ENCODE assay signal across 12 cellular contexts in the genomic region with DNA sequence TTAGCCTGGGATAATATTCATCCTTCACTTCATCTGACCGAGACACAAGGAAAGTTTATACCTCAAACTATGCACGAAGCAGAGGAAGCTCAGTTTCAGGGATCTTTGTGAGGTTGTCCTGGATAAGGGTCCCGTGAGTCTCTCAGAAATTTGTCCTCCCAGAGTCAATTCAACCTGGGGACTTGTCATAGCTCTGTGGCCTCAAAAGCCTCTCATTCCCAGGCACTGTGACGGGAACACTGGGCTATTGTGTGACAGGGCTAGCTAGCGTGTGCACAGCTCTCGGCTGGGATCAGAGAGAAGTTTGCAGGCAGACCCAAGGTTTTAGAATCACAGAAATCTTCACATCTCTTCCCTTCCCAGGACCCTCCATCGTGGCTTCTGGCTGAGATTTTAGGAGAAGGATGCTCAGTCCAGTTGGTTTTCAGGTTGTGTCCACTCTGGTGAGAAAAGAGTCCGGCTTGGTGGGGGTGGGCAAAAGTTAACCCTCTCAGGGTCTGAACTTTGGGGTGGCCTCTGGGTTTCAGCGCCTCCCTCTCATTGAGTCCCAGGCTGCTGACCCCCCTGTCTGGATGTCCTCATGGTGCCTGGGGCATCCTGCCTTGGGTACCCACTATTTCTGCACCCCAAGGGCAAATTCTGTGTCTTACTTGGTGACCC. TPM values are rescaled to one million over a fixed set of nuclear protein-coding genes. Genes with fewer than 3 reads are reported as not detected.
DNase-seq lines count a peak whose midpoint lies in the region; ATAC-seq, FAIRE-seq and TF ChIP-seq lines count a peak whose summit lies in the region.
"Had no signal": no experiment of that assay in that cellular context is flagged by ENCODE, and none has a peak within 500 bp of the region (broad histone marks: within the 10 kb centered on the region; RNA-seq: fewer than 3 reads in every experiment).

No MANE protein-coding gene starts in this region.

- H3K9me3 Mint-ChIP-seq in activated T-helper 2 cell treated with anti-CD3 and anti-CD28 coated beads, Interferon-gamma antibody, Interleukin-2, Interleukin-4, amounts not matched to agents 10 μg/mL and 5 μg/mL and 100 μg/mL, durations not matched to agents 14 hours and 24 hours and 36 hours, result no peaks in the 10 kb centered on the region

- H3K27me3 ChIP-seq in heart left ventricle (no peaks in the 10 kb centered on the region), foreskin keratinocyte (no peaks in the 10 kb centered on the region), upper lobe of left lung (no peaks in the 10 kb centered on the region), pancreas (no peaks in the 10 kb centered on the region)

- no peak overlapping the region for H3K4me3 Mint-ChIP-seq in activated T-helper 2 cell treated with anti-CD3 and anti-CD28 coated beads, Interferon-gamma antibody, Interleukin-2, Interleukin-4, amounts not matched to agents 10 μg/mL and 5 μg/mL and 100 μg/mL, durations not matched to agents 14 hours and 24 hours and 36 hours (ENCODE audit: low read depth)

- TF ChIP-seq EP300 in upper lobe of left lung (IDR thresholded peaks at IDR 0.05), result no peak

- no peaks in the 10 kb centered on the region for H3K27me3 Mint-ChIP-seq in activated T-helper 2 cell treated with anti-CD3 and anti-CD28 coated beads, Interferon-gamma antibody, Interleukin-2, Interleukin-4, amounts not matched to agents 10 μg/mL and 5 μg/mL and 100 μg/mL, durations not matched to agents 14 hours and 24 hours and 36 hours (ENCODE audit: low read depth)

- TF ChIP-seq CTCF in heart left ventricle (IDR thresholded peaks at IDR 0.05), result no peak
- TF ChIP-seq CTCF in foreskin keratinocyte (conservative IDR thresholded peaks at IDR 0.05), result no peak
- no peak for TF ChIP-seq CTCF in upper lobe of left lung (IDR thresholded peaks at IDR 0.05)
- no peak for TF ChIP-seq CTCF in foreskin fibroblast (IDR thresholded peaks at IDR 0.05; ENCODE audit: low read depth, low read length)
- no peak for TF ChIP-seq CTCF in pancreas (IDR thresholded peaks at IDR 0.05)

- peaks cover 42% of the 10 kb centered on the region for H3K4me1 Mint-ChIP-seq in activated T-helper 2 cell treated with anti-CD3 and anti-CD28 coated beads, Interferon-gamma antibody, Interleukin-2, Interleukin-4, amounts not matched to agents 10 μg/mL and 5 μg/mL and 100 μg/mL, durations not matched to agents 14 hours and 24 hours and 36 hours (ENCODE audit: low read depth)

- WGBS in heart left ventricle, 4 donors, result 70 to 79% (median 75%) methylated on average over 6 to 9 of the region's 9 CpGs
- WGBS in upper lobe of left lung, 2 donors, result 82 to 88% methylated on average over 8 to 9 of the region's 9 CpGs
- WGBS in pancreas, 2 donors, result 62 to 71% methylated on average over 9 of the region's 9 CpGs

- peaks cover 4% of the 10 kb centered on the region for H3K36me3 Mint-ChIP-seq in activated T-helper 2 cell treated with anti-CD3 and anti-CD28 coated beads, Interferon-gamma antibody, Interleukin-2, Interleukin-4, amounts not matched to agents 10 μg/mL and 5 μg/mL and 100 μg/mL, durations not matched to agents 14 hours and 24 hours and 36 hours (ENCODE audit: low read depth)

- H3K27ac ChIP-seq in heart left ventricle (peak overlapping the region in 9 of 12 donors; percentile 66 to 90 (median 81)), foreskin keratinocyte (peak overlapping the region; percentile 72), upper lobe of left lung (peak overlapping the region in 3 of 4 donors; percentile 6 to 44 (median 35)), pancreas (no peak overlapping the region)
- H3K27ac ChIP-seq: parathyroid adenoma had no signal

- H3K27ac Mint-ChIP-seq in activated T-helper 2 cell treated with anti-CD3 and anti-CD28 coated beads, Interferon-gamma antibody, Interleukin-2, Interleukin-4, amounts not matched to agents 10 μg/mL and 5 μg/mL and 100 μg/mL, durations not matched to agents 14 hours and 24 hours and 36 hours, result no peak overlapping the region

- ATAC-seq in heart left ventricle (no peak), Right ventricle myocardium superior (ENCODE audit: poor library complexity) (no peak), foreskin keratinocyte (no peak), upper lobe of left lung (ENCODE audit: low FRiP score in 2 of 2) (no peak), pancreas (no peak)

- no peak for TF ChIP-seq POLR2A in heart left ventricle (IDR thresholded peaks at IDR 0.05)
- no peak for TF ChIP-seq POLR2A in upper lobe of left lung (IDR thresholded peaks at IDR 0.05)

- H3K9me3 ChIP-seq in heart left ventricle (no peaks in the 10 kb centered on the region), upper lobe of left lung (no peaks in the 10 kb centered on the region), pancreas (no peaks in the 10 kb centered on the region)

- intact Hi-C loops in heart left ventricle (cut with DNase I) (no loop called here), Right ventricle myocardium superior (cut with DNase I) (no loop called here), pancreas (cut with DNase I) (loop anchor here in 1 of 3 donors (10.0 kb wide), 1 partner anchor 133 kb away; no protein-coding TSS in a partner anchor)
- intact Hi-C loops in activated T-helper 2 cell treated with anti-CD3 and anti-CD28 coated beads, Interferon-gamma antibody, Interleukin-2, Interleukin-4, amounts not matched to agents 10 μg/mL and 5 μg/mL and 100 μg/mL, durations not matched to agents 14 hours and 24 hours and 36 hours (cut with micrococcal nuclease), result no loop called here

- FAIRE-seq in pancreas (lab: Jason Lieb, UNC), result no peak

- H3K4me3 ChIP-seq in heart left ventricle, result peak overlapping the region in 2 of 12 donors; percentile 0 to 21
- H3K4me3 ChIP-seq in upper lobe of left lung, result no peak overlapping the region
- H3K4me3 ChIP-seq in foreskin fibroblast (ENCODE audit: low read depth in 1 of 2, low read length in 2 of 2), result no peak overlapping the region
- no peak overlapping the region for H3K4me3 ChIP-seq in pancreas

- DNase-seq in heart left ventricle (no peak), Right ventricle myocardium superior (no peak), foreskin keratinocyte (no peak), nucleus accumbens (lab: John Stamatoyannopoulos, UW) (peak in 33 of 56 donors; percentile 14 to 65 (median 42)), upper lobe of left lung (peak in 1 of 2 donors; percentile 9), foreskin fibroblast (no peak), pancreas (no peak)
- DNase-seq in activated T-helper 2 cell treated with anti-CD3 and anti-CD28 coated beads, Interferon-gamma antibody, Interleukin-2, Interleukin-4, amounts not matched to agents 10 μg/mL and 5 μg/mL and 100 μg/mL, durations not matched to agents 14 hours and 24 hours and 36 hours (ENCODE audit: low spot score), result no peak
- DNase-seq: activated CD4-positive, alpha-beta T cell treated with anti-CD3 and anti-CD28 coated beads, Interleukin-2, amount 50 U/mL, for 4 hours; NCI-H187 treated with DMSO at 0.1 percent for 48 hours; trophoblast cell had no signal

- H3K36me3 ChIP-seq in heart left ventricle (no peaks in the 10 kb centered on the region), upper lobe of left lung (no peaks in the 10 kb centered on the region), pancreas (no peaks in the 10 kb centered on the region)

- H3K4me1 ChIP-seq in heart left ventricle (peaks cover 8 to 69% (median 42%) of the 10 kb centered on the region in 12 donors), foreskin keratinocyte (peaks cover 11% of the 10 kb centered on the region), upper lobe of left lung (peaks cover 30 to 45% (median 36%) of the 10 kb centered on the region in 4 donors), pancreas (peaks cover 0 to 23% (median 2%) of the 10 kb centered on the region in 3 donors)
- H3K4me1 ChIP-seq: parathyroid adenoma had no signal

RNA-seq across cellular contexts. Expression of a gene that starts 20.4 kb away (rescaled TPM):
- total RNA-seq in heart left ventricle, result 10 to 100 TPM in 4 of 9 donors, 1 to 10 TPM in 5; 6.8 to 37.8 (median 9.7) TPM
- polyA plus RNA-seq in heart left ventricle, result 1 to 10 TPM; 4.3 to 7.5 TPM
- 11.7 TPM for total RNA-seq in Right ventricle myocardium superior
- 51.3 and 66.1 TPM in 2 replicates for total RNA-seq in foreskin keratinocyte
- 15.9 and 23.3 TPM in 2 replicates for polyA plus RNA-seq in foreskin keratinocyte
- 10 to 100 TPM; 32.8 to 50.3 (median 40.1) TPM for total RNA-seq in upper lobe of left lung
- 10 to 100 TPM; 18.3 to 31.6 (median 19.9) TPM for total RNA-seq in pancreas
- polyA plus RNA-seq in pancreas, result 10 to 100 TPM; 12.3 to 17.0 TPM
- total RNA-seq in activated T-helper 2 cell treated with anti-CD3 and anti-CD28 coated beads, Interferon-gamma antibody, Interleukin-2, Interleukin-4, amounts not matched to agents 10 μg/mL and 5 μg/mL and 100 μg/mL, durations not matched to agents 14 hours and 24 hours and 36 hours, result 187 and 191 TPM in 2 replicates

Comparison
In these comparisons a context has a peak if more than half of its experiments do, and no peak if none do; other contexts are left out.
1. DNase-seq: peak in nucleus accumbens (33 of 56); none in heart left ventricle (0 of 5), Right ventricle myocardium superior (single experiment), foreskin keratinocyte (0 of 2), foreskin fibroblast (0 of 2), pancreas (0 of 6) and activated T-helper 2 cell treated with anti-CD3 and anti-CD28 coated beads, Interferon-gamma antibody, Interleukin-2, Interleukin-4, amounts not matched to agents 10 μg/mL and 5 μg/mL and 100 μg/mL, durations not matched to agents 14 hours and 24 hours and 36 hours (single experiment).
2. H3K27ac ChIP-seq: peak in heart left ventricle (9 of 12), foreskin keratinocyte (single experiment) and upper lobe of left lung (3 of 4); none in pancreas (0 of 4).